Comparison of ENCODE assay signal across 1 cellular context in the genomic region with DNA sequence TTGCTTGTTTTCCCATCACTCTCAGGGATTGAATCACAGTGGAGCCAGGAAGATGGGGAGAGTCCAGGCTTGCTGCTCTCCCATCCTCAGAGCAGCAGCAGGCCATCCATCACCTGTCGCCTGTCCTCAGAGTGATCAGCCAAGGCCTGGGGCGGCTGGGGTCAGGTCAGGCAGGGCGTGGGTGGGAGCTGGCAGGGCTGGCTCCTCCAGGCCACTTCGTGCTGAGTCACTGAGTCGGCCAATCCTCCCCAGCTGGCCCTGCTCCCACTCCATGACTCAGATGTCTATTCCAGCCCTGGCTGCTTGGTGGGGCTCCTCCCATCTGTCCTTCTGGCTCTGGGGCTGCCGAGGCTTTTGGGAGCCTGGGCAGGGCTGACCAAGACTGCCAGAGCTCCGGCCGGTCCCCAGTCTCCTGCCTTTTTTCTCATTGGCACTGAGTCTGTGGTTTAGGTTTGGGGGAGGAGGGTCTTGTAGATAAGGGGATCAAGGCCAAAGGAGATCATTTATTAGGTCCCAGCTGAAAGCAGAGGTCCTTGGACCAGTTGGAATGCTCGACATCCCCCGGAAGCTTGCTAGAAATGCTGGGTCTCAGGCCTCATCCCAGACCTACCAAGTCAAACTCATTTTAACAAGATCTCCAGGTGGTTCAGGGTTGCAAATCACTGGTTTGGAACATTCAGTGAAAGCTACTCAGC.
TF ChIP-seq lines count a peak whose summit lies in the region.

No MANE protein-coding gene starts in this region.

TF ChIP-seq in K562, 482 proteins besides CTCF, POLR2A, EP300 and RAD21 (continued from another document and continues in another):
- TF ChIP-seq RBFOX2 (IDR thresholded peaks at IDR 0.05; ENCODE audit: low read depth, low read length) (peak; percentile 73), NFIC (IDR thresholded peaks at IDR 0.05) (peak; percentile 95), PRMT5 (CRISPR knock-in tag; IDR thresholded peaks at IDR 0.05) (no peak), HNRNPUL1 (IDR thresholded peaks at IDR 0.05; ENCODE audit: low read length) (no peak), ZNF583 (CRISPR knock-in tag; IDR thresholded peaks at IDR 0.05) (peak; percentile 25; the same call in 1 of the 2 replicates), CAMTA2 (CRISPR knock-in tag; conservative IDR thresholded peaks at IDR 0.05) (no peak), SREBF2 (CRISPR knock-in tag; IDR thresholded peaks at IDR 0.05) (no peak), SMARCA5 (IDR thresholded peaks at IDR 0.05) (no peak), HEY1 (CRISPR knock-in tag; IDR thresholded peaks at IDR 0.05; ENCODE audit: borderline replicate concordance) (no peak), CHD1 (IDR thresholded peaks at IDR 0.05; ENCODE audit: low read length) (no peak), ZNF143 (CRISPR knock-in tag; IDR thresholded peaks at IDR 0.05) (no peak), ZNF239 (CRISPR knock-in tag; IDR thresholded peaks at IDR 0.05) (peak; percentile 1; the same call in 1 of the 2 replicates), HCFC1 (IDR thresholded peaks at IDR 0.05; ENCODE audit: low read depth, low read length) (no peak)
- TF ChIP-seq, protein P1, sequence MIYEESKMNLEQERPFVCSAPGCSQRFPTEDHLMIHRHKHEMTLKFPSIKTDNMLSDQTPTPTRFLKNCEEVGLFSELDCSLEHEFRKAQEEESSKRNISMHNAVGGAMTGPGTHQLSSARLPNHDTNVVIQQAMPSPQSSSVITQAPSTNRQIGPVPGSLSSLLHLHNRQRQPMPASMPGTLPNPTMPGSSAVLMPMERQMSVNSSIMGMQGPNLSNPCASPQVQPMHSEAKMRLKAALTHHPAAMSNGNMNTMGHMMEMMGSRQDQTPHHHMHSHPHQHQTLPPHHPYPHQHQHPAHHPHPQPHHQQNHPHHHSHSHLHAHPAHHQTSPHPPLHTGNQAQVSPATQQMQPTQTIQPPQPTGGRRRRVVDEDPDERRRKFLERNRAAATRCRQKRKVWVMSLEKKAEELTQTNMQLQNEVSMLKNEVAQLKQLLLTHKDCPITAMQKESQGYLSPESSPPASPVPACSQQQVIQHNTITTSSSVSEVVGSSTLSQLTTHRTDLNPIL (CRISPR knock-in tag; IDR thresholded peaks at IDR 0.05), result no peak
- TF ChIP-seq, protein P2, sequence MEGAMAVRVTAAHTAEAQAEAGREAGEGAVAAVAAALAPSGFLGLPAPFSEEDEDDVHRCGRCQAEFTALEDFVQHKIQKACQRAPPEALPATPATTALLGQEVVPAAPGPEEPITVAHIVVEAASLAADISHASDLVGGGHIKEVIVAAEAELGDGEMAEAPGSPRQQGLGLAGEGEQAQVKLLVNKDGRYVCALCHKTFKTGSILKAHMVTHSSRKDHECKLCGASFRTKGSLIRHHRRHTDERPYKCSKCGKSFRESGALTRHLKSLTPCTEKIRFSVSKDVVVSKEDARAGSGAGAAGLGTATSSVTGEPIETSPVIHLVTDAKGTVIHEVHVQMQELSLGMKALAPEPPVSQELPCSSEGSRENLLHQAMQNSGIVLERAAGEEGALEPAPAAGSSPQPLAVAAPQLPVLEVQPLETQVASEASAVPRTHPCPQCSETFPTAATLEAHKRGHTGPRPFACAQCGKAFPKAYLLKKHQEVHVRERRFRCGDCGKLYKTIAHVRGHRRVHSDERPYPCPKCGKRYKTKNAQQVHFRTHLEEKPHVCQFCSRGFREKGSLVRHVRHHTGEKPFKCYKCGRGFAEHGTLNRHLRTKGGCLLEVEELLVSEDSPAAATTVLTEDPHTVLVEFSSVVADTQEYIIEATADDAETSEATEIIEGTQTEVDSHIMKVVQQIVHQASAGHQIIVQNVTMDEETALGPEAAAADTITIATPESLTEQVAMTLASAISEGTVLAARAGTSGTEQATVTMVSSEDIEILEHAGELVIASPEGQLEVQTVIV (CRISPR knock-in tag; IDR thresholded peaks at IDR 0.05; ENCODE audit: borderline replicate concordance), result no peak
- TF ChIP-seq, protein P3, sequence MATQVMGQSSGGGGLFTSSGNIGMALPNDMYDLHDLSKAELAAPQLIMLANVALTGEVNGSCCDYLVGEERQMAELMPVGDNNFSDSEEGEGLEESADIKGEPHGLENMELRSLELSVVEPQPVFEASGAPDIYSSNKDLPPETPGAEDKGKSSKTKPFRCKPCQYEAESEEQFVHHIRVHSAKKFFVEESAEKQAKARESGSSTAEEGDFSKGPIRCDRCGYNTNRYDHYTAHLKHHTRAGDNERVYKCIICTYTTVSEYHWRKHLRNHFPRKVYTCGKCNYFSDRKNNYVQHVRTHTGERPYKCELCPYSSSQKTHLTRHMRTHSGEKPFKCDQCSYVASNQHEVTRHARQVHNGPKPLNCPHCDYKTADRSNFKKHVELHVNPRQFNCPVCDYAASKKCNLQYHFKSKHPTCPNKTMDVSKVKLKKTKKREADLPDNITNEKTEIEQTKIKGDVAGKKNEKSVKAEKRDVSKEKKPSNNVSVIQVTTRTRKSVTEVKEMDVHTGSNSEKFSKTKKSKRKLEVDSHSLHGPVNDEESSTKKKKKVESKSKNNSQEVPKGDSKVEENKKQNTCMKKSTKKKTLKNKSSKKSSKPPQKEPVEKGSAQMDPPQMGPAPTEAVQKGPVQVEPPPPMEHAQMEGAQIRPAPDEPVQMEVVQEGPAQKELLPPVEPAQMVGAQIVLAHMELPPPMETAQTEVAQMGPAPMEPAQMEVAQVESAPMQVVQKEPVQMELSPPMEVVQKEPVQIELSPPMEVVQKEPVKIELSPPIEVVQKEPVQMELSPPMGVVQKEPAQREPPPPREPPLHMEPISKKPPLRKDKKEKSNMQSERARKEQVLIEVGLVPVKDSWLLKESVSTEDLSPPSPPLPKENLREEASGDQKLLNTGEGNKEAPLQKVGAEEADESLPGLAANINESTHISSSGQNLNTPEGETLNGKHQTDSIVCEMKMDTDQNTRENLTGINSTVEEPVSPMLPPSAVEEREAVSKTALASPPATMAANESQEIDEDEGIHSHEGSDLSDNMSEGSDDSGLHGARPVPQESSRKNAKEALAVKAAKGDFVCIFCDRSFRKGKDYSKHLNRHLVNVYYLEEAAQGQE (CRISPR knock-in tag; IDR thresholded peaks at IDR 0.05; ENCODE audit: low read depth), result no peak; the same call in 1 of the 2 replicates
- TF ChIP-seq, protein P4, sequence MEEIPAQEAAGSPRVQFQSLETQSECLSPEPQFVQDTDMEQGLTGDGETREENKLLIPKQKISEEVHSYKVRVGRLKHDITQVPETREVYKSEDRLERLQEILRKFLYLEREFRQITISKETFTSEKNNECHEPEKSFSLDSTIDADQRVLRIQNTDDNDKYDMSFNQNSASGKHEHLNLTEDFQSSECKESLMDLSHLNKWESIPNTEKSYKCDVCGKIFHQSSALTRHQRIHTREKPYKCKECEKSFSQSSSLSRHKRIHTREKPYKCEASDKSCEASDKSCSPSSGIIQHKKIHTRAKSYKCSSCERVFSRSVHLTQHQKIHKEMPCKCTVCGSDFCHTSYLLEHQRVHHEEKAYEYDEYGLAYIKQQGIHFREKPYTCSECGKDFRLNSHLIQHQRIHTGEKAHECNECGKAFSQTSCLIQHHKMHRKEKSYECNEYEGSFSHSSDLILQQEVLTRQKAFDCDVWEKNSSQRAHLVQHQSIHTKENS (CRISPR knock-in tag; IDR thresholded peaks at IDR 0.05), result no peak
- TF ChIP-seq, protein P5, sequence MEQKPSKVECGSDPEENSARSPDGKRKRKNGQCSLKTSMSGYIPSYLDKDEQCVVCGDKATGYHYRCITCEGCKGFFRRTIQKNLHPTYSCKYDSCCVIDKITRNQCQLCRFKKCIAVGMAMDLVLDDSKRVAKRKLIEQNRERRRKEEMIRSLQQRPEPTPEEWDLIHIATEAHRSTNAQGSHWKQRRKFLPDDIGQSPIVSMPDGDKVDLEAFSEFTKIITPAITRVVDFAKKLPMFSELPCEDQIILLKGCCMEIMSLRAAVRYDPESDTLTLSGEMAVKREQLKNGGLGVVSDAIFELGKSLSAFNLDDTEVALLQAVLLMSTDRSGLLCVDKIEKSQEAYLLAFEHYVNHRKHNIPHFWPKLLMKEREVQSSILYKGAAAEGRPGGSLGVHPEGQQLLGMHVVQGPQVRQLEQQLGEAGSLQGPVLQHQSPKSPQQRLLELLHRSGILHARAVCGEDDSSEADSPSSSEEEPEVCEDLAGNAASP (IDR thresholded peaks at IDR 0.05), result peak; percentile 90
- TF ChIP-seq, protein P6, sequence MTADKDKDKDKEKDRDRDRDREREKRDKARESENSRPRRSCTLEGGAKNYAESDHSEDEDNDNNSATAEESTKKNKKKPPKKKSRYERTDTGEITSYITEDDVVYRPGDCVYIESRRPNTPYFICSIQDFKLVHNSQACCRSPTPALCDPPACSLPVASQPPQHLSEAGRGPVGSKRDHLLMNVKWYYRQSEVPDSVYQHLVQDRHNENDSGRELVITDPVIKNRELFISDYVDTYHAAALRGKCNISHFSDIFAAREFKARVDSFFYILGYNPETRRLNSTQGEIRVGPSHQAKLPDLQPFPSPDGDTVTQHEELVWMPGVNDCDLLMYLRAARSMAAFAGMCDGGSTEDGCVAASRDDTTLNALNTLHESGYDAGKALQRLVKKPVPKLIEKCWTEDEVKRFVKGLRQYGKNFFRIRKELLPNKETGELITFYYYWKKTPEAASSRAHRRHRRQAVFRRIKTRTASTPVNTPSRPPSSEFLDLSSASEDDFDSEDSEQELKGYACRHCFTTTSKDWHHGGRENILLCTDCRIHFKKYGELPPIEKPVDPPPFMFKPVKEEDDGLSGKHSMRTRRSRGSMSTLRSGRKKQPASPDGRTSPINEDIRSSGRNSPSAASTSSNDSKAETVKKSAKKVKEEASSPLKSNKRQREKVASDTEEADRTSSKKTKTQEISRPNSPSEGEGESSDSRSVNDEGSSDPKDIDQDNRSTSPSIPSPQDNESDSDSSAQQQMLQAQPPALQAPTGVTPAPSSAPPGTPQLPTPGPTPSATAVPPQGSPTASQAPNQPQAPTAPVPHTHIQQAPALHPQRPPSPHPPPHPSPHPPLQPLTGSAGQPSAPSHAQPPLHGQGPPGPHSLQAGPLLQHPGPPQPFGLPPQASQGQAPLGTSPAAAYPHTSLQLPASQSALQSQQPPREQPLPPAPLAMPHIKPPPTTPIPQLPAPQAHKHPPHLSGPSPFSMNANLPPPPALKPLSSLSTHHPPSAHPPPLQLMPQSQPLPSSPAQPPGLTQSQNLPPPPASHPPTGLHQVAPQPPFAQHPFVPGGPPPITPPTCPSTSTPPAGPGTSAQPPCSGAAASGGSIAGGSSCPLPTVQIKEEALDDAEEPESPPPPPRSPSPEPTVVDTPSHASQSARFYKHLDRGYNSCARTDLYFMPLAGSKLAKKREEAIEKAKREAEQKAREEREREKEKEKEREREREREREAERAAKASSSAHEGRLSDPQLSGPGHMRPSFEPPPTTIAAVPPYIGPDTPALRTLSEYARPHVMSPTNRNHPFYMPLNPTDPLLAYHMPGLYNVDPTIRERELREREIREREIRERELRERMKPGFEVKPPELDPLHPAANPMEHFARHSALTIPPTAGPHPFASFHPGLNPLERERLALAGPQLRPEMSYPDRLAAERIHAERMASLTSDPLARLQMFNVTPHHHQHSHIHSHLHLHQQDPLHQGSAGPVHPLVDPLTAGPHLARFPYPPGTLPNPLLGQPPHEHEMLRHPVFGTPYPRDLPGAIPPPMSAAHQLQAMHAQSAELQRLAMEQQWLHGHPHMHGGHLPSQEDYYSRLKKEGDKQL (CRISPR knock-in tag; IDR thresholded peaks at IDR 0.05; ENCODE audit: borderline replicate concordance), result no peak
- TF ChIP-seq, protein P7, sequence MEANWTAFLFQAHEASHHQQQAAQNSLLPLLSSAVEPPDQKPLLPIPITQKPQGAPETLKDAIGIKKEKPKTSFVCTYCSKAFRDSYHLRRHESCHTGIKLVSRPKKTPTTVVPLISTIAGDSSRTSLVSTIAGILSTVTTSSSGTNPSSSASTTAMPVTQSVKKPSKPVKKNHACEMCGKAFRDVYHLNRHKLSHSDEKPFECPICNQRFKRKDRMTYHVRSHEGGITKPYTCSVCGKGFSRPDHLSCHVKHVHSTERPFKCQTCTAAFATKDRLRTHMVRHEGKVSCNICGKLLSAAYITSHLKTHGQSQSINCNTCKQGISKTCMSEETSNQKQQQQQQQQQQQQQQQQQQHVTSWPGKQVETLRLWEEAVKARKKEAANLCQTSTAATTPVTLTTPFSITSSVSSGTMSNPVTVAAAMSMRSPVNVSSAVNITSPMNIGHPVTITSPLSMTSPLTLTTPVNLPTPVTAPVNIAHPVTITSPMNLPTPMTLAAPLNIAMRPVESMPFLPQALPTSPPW (CRISPR knock-in tag; IDR thresholded peaks at IDR 0.05), result peak; percentile 53; the same call in 1 of the 2 replicates
- TF ChIP-seq, protein P8, sequence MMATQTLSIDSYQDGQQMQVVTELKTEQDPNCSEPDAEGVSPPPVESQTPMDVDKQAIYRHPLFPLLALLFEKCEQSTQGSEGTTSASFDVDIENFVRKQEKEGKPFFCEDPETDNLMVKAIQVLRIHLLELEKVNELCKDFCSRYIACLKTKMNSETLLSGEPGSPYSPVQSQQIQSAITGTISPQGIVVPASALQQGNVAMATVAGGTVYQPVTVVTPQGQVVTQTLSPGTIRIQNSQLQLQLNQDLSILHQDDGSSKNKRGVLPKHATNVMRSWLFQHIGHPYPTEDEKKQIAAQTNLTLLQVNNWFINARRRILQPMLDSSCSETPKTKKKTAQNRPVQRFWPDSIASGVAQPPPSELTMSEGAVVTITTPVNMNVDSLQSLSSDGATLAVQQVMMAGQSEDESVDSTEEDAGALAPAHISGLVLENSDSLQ (IDR thresholded peaks at IDR 0.05), result peak; percentile 98
- TF ChIP-seq, protein P9, sequence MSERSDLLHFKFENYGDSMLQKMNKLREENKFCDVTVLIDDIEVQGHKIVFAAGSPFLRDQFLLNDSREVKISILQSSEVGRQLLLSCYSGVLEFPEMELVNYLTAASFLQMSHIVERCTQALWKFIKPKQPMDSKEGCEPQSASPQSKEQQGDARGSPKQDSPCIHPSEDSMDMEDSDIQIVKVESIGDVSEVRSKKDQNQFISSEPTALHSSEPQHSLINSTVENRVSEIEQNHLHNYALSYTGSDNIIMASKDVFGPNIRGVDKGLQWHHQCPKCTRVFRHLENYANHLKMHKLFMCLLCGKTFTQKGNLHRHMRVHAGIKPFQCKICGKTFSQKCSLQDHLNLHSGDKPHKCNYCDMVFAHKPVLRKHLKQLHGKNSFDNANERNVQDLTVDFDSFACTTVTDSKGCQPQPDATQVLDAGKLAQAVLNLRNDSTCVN (CRISPR knock-in tag; IDR thresholded peaks at IDR 0.05), result no peak
- TF ChIP-seq, protein P10, sequence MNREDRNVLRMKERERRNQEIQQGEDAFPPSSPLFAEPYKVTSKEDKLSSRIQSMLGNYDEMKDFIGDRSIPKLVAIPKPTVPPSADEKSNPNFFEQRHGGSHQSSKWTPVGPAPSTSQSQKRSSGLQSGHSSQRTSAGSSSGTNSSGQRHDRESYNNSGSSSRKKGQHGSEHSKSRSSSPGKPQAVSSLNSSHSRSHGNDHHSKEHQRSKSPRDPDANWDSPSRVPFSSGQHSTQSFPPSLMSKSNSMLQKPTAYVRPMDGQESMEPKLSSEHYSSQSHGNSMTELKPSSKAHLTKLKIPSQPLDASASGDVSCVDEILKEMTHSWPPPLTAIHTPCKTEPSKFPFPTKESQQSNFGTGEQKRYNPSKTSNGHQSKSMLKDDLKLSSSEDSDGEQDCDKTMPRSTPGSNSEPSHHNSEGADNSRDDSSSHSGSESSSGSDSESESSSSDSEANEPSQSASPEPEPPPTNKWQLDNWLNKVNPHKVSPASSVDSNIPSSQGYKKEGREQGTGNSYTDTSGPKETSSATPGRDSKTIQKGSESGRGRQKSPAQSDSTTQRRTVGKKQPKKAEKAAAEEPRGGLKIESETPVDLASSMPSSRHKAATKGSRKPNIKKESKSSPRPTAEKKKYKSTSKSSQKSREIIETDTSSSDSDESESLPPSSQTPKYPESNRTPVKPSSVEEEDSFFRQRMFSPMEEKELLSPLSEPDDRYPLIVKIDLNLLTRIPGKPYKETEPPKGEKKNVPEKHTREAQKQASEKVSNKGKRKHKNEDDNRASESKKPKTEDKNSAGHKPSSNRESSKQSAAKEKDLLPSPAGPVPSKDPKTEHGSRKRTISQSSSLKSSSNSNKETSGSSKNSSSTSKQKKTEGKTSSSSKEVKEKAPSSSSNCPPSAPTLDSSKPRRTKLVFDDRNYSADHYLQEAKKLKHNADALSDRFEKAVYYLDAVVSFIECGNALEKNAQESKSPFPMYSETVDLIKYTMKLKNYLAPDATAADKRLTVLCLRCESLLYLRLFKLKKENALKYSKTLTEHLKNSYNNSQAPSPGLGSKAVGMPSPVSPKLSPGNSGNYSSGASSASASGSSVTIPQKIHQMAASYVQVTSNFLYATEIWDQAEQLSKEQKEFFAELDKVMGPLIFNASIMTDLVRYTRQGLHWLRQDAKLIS (CRISPR knock-in tag; IDR thresholded peaks at IDR 0.05), result no peak
